11 cellular contexts compared by ENCODE assay signal in the genomic region with DNA sequence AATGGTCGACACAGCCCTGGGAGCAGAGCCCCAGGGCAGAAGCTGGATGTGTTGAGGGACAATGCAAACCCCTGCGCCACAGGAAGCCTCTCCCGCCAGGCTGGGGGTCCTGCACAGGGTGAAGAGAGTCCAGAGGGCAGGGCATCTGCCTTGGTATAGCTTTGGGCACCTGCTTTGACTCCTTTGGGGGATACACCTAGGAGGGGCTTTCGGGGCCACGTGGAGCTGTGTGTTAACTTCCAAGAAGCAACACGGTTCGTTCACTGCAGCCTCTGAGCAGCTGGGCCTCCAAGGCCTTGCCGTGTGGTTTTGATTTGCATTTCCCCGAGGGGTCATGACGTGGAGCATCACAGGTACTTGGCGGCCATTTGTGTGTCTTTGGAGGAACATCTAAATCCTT. TPM values are rescaled to one million over a fixed set of nuclear protein-coding genes. Genes with fewer than 3 reads are reported as not detected.
A peak's percentile ranks its signal among the peaks of the same experiment; 100 is the strongest.
DNase-seq lines count a peak whose midpoint lies in the region; ATAC-seq and TF ChIP-seq lines count a peak whose summit lies in the region.
"Had no signal": no experiment of that assay in that cellular context is flagged by ENCODE, and none has a peak within 500 bp of the region (broad histone marks: within the 10 kb centered on the region; RNA-seq: fewer than 3 reads in every experiment).

No MANE protein-coding gene starts in this region.

- peaks cover 0 to 5% of the 10 kb centered on the region in 2 experiments; a peak in 3 of 4 replicates for H3K4me1 Mint-ChIP-seq in H9

- no peak for DNase-seq in H9
- DNase-seq in sigmoid colon: peak; percentile 65
- no peak for DNase-seq in esophagus squamous epithelium (lab: John Stamatoyannopoulos, UW)
- no peak for DNase-seq in SIG-M5 treated with dmso at 0.1 percent for 504 hours (lab: John Stamatoyannopoulos, UW; ENCODE audit: unreplicated experiment)
- DNase-seq in NCI-H82 (lab: John Stamatoyannopoulos, UW): no peak
- DNase-seq: activated T-cell treated with anti-CD3 and anti-CD28 coated beads, Interleukin-2, amount 50 U/mL, for 72 hours; NCI-H1105 treated with DMSO at 0.1 percent for 48 hours; stimulated activated naive CD8-positive, alpha-beta T cell treated with anti-CD3 and anti-CD28 coated beads, Interleukin-15, amount 100 ng/mL, for 72 hours had no signal

- peak; percentile 93 for ATAC-seq in GM19035 (IDR thresholded peaks at IDR 0.05; ENCODE audit: unreplicated experiment)
- ATAC-seq in HG03469 (IDR thresholded peaks at IDR 0.05; ENCODE audit: unreplicated experiment): peak; percentile 50
- ATAC-seq: stimulated activated naive CD8-positive, alpha-beta T cell treated with anti-CD3 and anti-CD28 coated beads, Interleukin-15, amount 100 ng/mL, for 72 hours had no signal

- no peak overlapping the region for H4K8ac ChIP-seq in H9 (replicated peaks; ENCODE audit: insufficient read length, low read depth, low read length)

- H2BK12ac ChIP-seq in H9 (ENCODE audit: insufficient read length, low read depth, low read length): no peak overlapping the region

- no peak overlapping the region for H2BK5ac ChIP-seq in H9 (ENCODE audit: insufficient read length, low read length)

- H3K14ac ChIP-seq in H9 (ENCODE audit: insufficient read depth, low read length): no peak overlapping the region

- no peak overlapping the region for H2AK5ac ChIP-seq in H9 (ENCODE audit: insufficient read length, low read length)

- no peak overlapping the region for H3K23ac ChIP-seq in H9 (ENCODE audit: insufficient read length, low read depth, low read length)

- H3K79me2 ChIP-seq in H9 (ENCODE audit: insufficient read depth, low read length): no peaks in the 10 kb centered on the region

- H4K5ac ChIP-seq in H9 (ENCODE audit: insufficient read length, low read depth, low read length): no peak overlapping the region

- H3K36me3 ChIP-seq in sigmoid colon (peaks cover 19 to 41% (median 25%) of the 10 kb centered on the region in 4 donors), esophagus squamous epithelium (peaks cover 17 to 48% (median 18%) of the 10 kb centered on the region in 3 donors)

- H3K23me2 ChIP-seq in H9 (ENCODE audit: insufficient read length, low read depth, low read length, poor library complexity, severe bottlenecking): no peaks in the 10 kb centered on the region

- H3K36me3 Mint-ChIP-seq in H9 (ENCODE audit: insufficient read depth in 1 of 3, low read depth in 3 of 3): peaks cover 11 to 32% (median 28%) of the 10 kb centered on the region in 3 experiments

- H3K27me3 ChIP-seq in H9 (ENCODE audit: insufficient read depth, low read length) (no peaks in the 10 kb centered on the region), sigmoid colon (no peaks in the 10 kb centered on the region), esophagus squamous epithelium (no peaks in the 10 kb centered on the region)
- H3K27me3 ChIP-seq: SJSA1 had no signal

- no peak overlapping the region for H3K18ac ChIP-seq in H9 (ENCODE audit: insufficient read length, low read depth, low read length)

- TF ChIP-seq POLR2A in sigmoid colon (IDR thresholded peaks at IDR 0.05) (no peak), esophagus squamous epithelium (IDR thresholded peaks at IDR 0.05) (no peak)

- H2BK20ac ChIP-seq in H9 (ENCODE audit: low read depth, low read length, poor library complexity, severe bottlenecking): no peak overlapping the region

- WGBS in H9 (ENCODE audit: extremely low coverage, insufficient read length, low lambda C conversion rate): no CpG with 5 or more reads among the region's 11 CpGs
- WGBS in sigmoid colon, 2 donors: 75 to 87% methylated on average over 11 of the region's 11 CpGs
- WGBS in esophagus squamous epithelium, 2 donors: 67 to 79% methylated on average over 6 of the region's 11 CpGs

- no peak overlapping the region for H3K4me3 Mint-ChIP-seq in H9
- H3K4me3 Mint-ChIP-seq: activated T-cell treated with anti-CD3 and anti-CD28 coated beads, Interleukin-2, amount 50 U/mL, for 72 hours; stimulated activated naive CD8-positive, alpha-beta T cell treated with anti-CD3 and anti-CD28 coated beads, Interleukin-15, amount 100 ng/mL, for 72 hours had no signal

- no peak overlapping the region for H2AFZ ChIP-seq in H9 (ENCODE audit: low read length)

- no peaks in the 10 kb centered on the region for H4K20me1 ChIP-seq in H9 (ENCODE audit: control insufficient read depth, insufficient read depth, insufficient read length)

- H3K27ac ChIP-seq in H9 (ENCODE audit: insufficient read length, low read depth, low read length) (no peak overlapping the region), sigmoid colon (no peak overlapping the region), esophagus squamous epithelium (no peak overlapping the region)
- H3K27ac ChIP-seq: SJSA1 had no signal

- no peak overlapping the region for H3K4ac ChIP-seq in H9 (ENCODE audit: low read depth, low read length)

- H3K9me3 ChIP-seq in H9 (ENCODE audit: control insufficient read depth, low read depth, low read length) (no peaks in the 10 kb centered on the region), sigmoid colon (no peaks in the 10 kb centered on the region), esophagus squamous epithelium (no peaks in the 10 kb centered on the region)
- H3K9me3 ChIP-seq: SJSA1 had no signal

- peaks cover 4 to 11% of the 10 kb centered on the region in 2 experiments; a peak in 3 of 5 replicates for H3K9me3 Mint-ChIP-seq in H9
- H3K9me3 Mint-ChIP-seq: activated T-cell treated with anti-CD3 and anti-CD28 coated beads, Interleukin-2, amount 50 U/mL, for 72 hours; stimulated activated naive CD8-positive, alpha-beta T cell treated with anti-CD3 and anti-CD28 coated beads, Interleukin-15, amount 100 ng/mL, for 72 hours had no signal

- intact Hi-C loops in sigmoid colon (cut with DNase I): no loop called here
- intact Hi-C loops in esophagus squamous epithelium (cut with DNase I): no loop called here

- H3K9ac ChIP-seq in H9 (ENCODE audit: extremely low read depth, insufficient read length, low read length): no peak overlapping the region

- peaks cover 3% of the 10 kb centered on the region for H3K27me3 Mint-ChIP-seq in H9 (ENCODE audit: low read depth)
- H3K27me3 Mint-ChIP-seq: stimulated activated naive CD8-positive, alpha-beta T cell treated with anti-CD3 and anti-CD28 coated beads, Interleukin-15, amount 100 ng/mL, for 72 hours had no signal

- H4K91ac ChIP-seq in H9 (ENCODE audit: insufficient read length, low read depth, low read length): no peak overlapping the region

- peak overlapping the region in 2 of 3 experiments; percentile 58 to 73; a peak in 4 of 7 replicates for H3K27ac Mint-ChIP-seq in H9
- H3K27ac Mint-ChIP-seq: activated T-cell treated with anti-CD3 and anti-CD28 coated beads, Interleukin-2, amount 50 U/mL, for 72 hours had no signal

- no peak overlapping the region for H2BK120ac ChIP-seq in H9 (ENCODE audit: low read depth, low read length, poor library complexity, severe bottlenecking)

- no peak overlapping the region for H3T11ph ChIP-seq in H9 (ENCODE audit: low read length)

- no peak for TF ChIP-seq EP300 in sigmoid colon (IDR thresholded peaks at IDR 0.05)

- no peak overlapping the region for H3K4me2 ChIP-seq in H9 (ENCODE audit: insufficient read depth, insufficient read length, low read length)

- no peak overlapping the region for H2BK15ac ChIP-seq in H9 (ENCODE audit: low read depth, low read length)

- H3K4me3 ChIP-seq in sigmoid colon (no peak overlapping the region), esophagus squamous epithelium (no peak overlapping the region)
- H3K4me3 ChIP-seq: SJSA1 had no signal

- no peak for TF ChIP-seq CTCF in H9 (conservative IDR thresholded peaks at IDR 0.05)
- no peak for TF ChIP-seq CTCF in sigmoid colon (IDR thresholded peaks at IDR 0.05)
- no peak for TF ChIP-seq CTCF in esophagus squamous epithelium (IDR thresholded peaks at IDR 0.05)

- no peak overlapping the region for H3K56ac ChIP-seq in H9 (ENCODE audit: insufficient read length, low read depth, low read length)

- no peaks in the 10 kb centered on the region for H3K4me1 ChIP-seq in H9 (ENCODE audit: insufficient read depth, low read length)
- H3K4me1 ChIP-seq in sigmoid colon: peaks cover 0 to 5% (median 0%) of the 10 kb centered on the region in 4 donors
- peaks cover 0 to 26% (median 4%) of the 10 kb centered on the region in 3 donors for H3K4me1 ChIP-seq in esophagus squamous epithelium

- H3K79me1 ChIP-seq in H9 (ENCODE audit: insufficient read depth, low read depth, low read length, poor library complexity, severe bottlenecking): no peaks in the 10 kb centered on the region

RNA-seq across cellular contexts. Expression of gene PUS1, which starts 5.8 kb away (rescaled TPM):
- total RNA-seq in H9 (2021) (116 and 117 TPM in 2 replicates), sigmoid colon (10 to 100 TPM in 1 of 4 donors, 1 to 10 TPM in 3; 7.6 to 15.6 (median 8.9) TPM), esophagus squamous epithelium (10 to 100 TPM in 3 of 4 donors, 1 to 10 TPM in 1; 8.1 to 24.2 (median 19.8) TPM)
- polyA plus RNA-seq in sigmoid colon: 10 to 100 TPM in 1 of 3 donors, 1 to 10 TPM in 2; 9.0 to 33.8 (median 9.7) TPM

RNA-seq across cellular contexts. Expression of gene EP400, which starts 26.5 kb away (rescaled TPM):
- total RNA-seq in H9 (2021) (53.3 and 61.7 TPM in 2 replicates), sigmoid colon (10 to 100 TPM; 14.5 to 35.7 (median 18.8) TPM), esophagus squamous epithelium (10 to 100 TPM; 10.1 to 23.0 (median 20.9) TPM)
- 10 to 100 TPM in 1 of 3 donors, 1 to 10 TPM in 2; 3.2 to 22.3 (median 4.2) TPM for polyA plus RNA-seq in sigmoid colon

RNA-seq across cellular contexts. Expression of gene ULK1, which starts 28.8 kb away (rescaled TPM):
- total RNA-seq in H9 (2021) (52.7 and 57.2 TPM in 2 replicates), sigmoid colon (10 to 100 TPM; 13.2 to 29.1 (median 18.6) TPM), esophagus squamous epithelium (10 to 100 TPM in 3 of 4 donors, 1 to 10 TPM in 1; 9.1 to 55.0 (median 19.5) TPM)
- 10 to 100 TPM in 1 of 3 donors, 1 to 10 TPM in 2; 5.3 to 17.5 (median 5.4) TPM for polyA plus RNA-seq in sigmoid colon
